Comparison of ENCODE assay signal across 37 cellular contexts in the genomic region with DNA sequence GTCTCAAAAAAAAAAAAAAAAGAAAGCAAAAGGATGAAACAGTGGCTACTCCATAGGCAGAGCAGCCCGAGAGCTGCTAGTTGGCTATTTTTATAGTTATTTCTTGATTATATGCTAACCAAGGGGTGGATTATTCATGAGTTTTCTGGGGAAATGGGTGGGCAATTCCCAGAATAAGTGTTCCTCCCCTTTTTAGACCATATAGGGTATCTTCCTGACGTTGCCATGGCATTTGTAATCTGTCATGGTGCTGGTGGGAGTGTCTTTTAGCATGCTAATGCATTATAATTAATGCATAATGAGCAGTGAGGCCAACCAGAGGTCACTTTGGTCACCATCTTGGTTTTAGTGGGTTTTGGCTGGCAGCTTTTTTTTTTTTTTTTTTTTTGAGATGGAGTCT. TPM values are rescaled to one million over a fixed set of nuclear protein-coding genes. Genes with fewer than 3 reads are reported as not detected.
"Had no signal": no experiment of that assay in that cellular context is flagged by ENCODE, and none has a peak within 500 bp of the region (broad histone marks: within the 10 kb centered on the region; RNA-seq: fewer than 3 reads in every experiment).

No MANE protein-coding gene starts in this region.

- H3K4me3 ChIP-seq: left ventricle myocardium inferior, lung, neural progenitor cell, right atrium auricular region, right lobe of liver, smooth muscle cell, tibial nerve, uterus had no signal

- H3K9ac ChIP-seq: neural progenitor cell, parathyroid adenoma had no signal

- H3K9me3 Mint-ChIP-seq: naive B cell; natural killer cell; stimulated activated memory B cell treated with anti-CD40 and anti-IgM and Interleukin-4, amounts not matched to agents 10 μg/mL and 1 μg/mL and 100 μg/mL, for 72 hours; stimulated activated naive CD8-positive, alpha-beta T cell treated with anti-CD3 and anti-CD28 coated beads, Interleukin-15, amount 100 ng/mL, for 72 hours had no signal

- DNase-seq: hypothalamus; islet precursor cell; left ventricle myocardium inferior; mesendoderm; naive B cell; natural killer cell; nephron progenitor cell; occipital lobe; right lobe of liver; stimulated activated CD4-positive, alpha-beta T cell treated with anti-CD3 and anti-CD28 coated beads, Interleukin-1b, Interleukin-23, amount 100 ng/mL, for 48 hours; stimulated activated CD4-positive, alpha-beta T cell treated with anti-CD3 and anti-CD28 coated beads, Interleukin-2, amount 100 ng/mL, for 48 hours; stimulated activated CD4-positive, alpha-beta T cell treated with anti-CD3 and anti-CD28 coated beads, Interleukin-4, amount 100 ng/mL, for 4 hours; stimulated activated CD8-positive, alpha-beta memory T cell treated with anti-CD3 and anti-CD28 coated beads, Interleukin-4, amount 100 ng/mL, for 48 hours; stimulated activated naive CD4-positive, alpha-beta T cell treated with Interleukin-2 at 50 U/mL for 16 hours; stimulated activated naive CD8-positive, alpha-beta T cell treated with anti-CD3 and anti-CD28 coated beads, Interleukin-15, amount 100 ng/mL, for 72 hours; substantia nigra; uterus had no signal

- H3K4me3 Mint-ChIP-seq: mesothelial cell of epicardium; naive B cell; natural killer cell; nephron progenitor cell; neural progenitor cell; stimulated activated memory B cell treated with anti-CD40 and anti-IgM and Interleukin-4, amounts not matched to agents 10 μg/mL and 1 μg/mL and 100 μg/mL, for 72 hours; stimulated activated naive CD8-positive, alpha-beta T cell treated with anti-CD3 and anti-CD28 coated beads, Interleukin-15, amount 100 ng/mL, for 72 hours; type B pancreatic cell had no signal

- H3K4me1 Mint-ChIP-seq: mesothelial cell of epicardium, nephron progenitor cell, neural progenitor cell had no signal

- H3K36me3 ChIP-seq: left ventricle myocardium inferior, neural progenitor cell, neutrophil, right atrium auricular region, right lobe of liver, tibial nerve, uterus had no signal

- H3K79me2 ChIP-seq: parathyroid adenoma had no signal

- H3K4me2 ChIP-seq: neural progenitor cell, smooth muscle cell had no signal

- H3K27me3 Mint-ChIP-seq: stimulated activated naive CD8-positive, alpha-beta T cell treated with anti-CD3 and anti-CD28 coated beads, Interleukin-15, amount 100 ng/mL, for 72 hours; type B pancreatic cell had no signal

- H3K27ac ChIP-seq: left ventricle myocardium inferior, neural progenitor cell, neutrophil, parathyroid adenoma, right atrium auricular region, right lobe of liver, tibial nerve, uterus had no signal

- H3K36me3 Mint-ChIP-seq: naive B cell; natural killer cell; neural progenitor cell; stimulated activated memory B cell treated with anti-CD40 and anti-IgM and Interleukin-4, amounts not matched to agents 10 μg/mL and 1 μg/mL and 100 μg/mL, for 72 hours; type B pancreatic cell had no signal

- ATAC-seq: natural killer cell; right lobe of liver; stimulated activated memory B cell treated with anti-CD40 and anti-IgM and Interleukin-4, amounts not matched to agents 10 μg/mL and 1 μg/mL and 100 μg/mL, for 72 hours; stimulated activated naive CD8-positive, alpha-beta T cell treated with anti-CD3 and anti-CD28 coated beads, Interleukin-15, amount 100 ng/mL, for 72 hours had no signal

- H3K27ac Mint-ChIP-seq: mesothelial cell of epicardium; naive B cell; natural killer cell; nephron progenitor cell; neural progenitor cell; stimulated activated memory B cell treated with anti-CD40 and anti-IgM and Interleukin-4, amounts not matched to agents 10 μg/mL and 1 μg/mL and 100 μg/mL, for 72 hours; stimulated activated naive CD8-positive, alpha-beta T cell treated with anti-CD3 and anti-CD28 coated beads, Interleukin-15, amount 100 ng/mL, for 72 hours; type B pancreatic cell had no signal

- H2AFZ ChIP-seq: neural progenitor cell, parathyroid adenoma had no signal

- H3K9me3 ChIP-seq: left ventricle myocardium inferior, neutrophil, right atrium auricular region, right lobe of liver, tibial nerve, uterus had no signal

- H3K4me1 ChIP-seq: neural progenitor cell, uterus had no signal

- H3K27me3 ChIP-seq: neural progenitor cell, neutrophil, right atrium auricular region, right lobe of liver, tibial nerve, uterus had no signal

RNA-seq across cellular contexts. Expression of gene OR10H1, which starts 25.4 kb away (rescaled TPM):
- total RNA-seq: kidney epithelial cell, left ventricle myocardium inferior, lung, mononuclear cell, occipital lobe, osteocyte, pulmonary artery endothelial cell, right atrium auricular region, right lobe of liver, skeletal muscle tissue, smooth muscle cell, temporal lobe, tibial nerve, uterus had no signal

RNA-seq across cellular contexts. Expression of gene OR10H5, which starts 53.4 kb away (rescaled TPM):
- total RNA-seq: kidney epithelial cell, left ventricle myocardium inferior, lower leg skin, lung, mesothelial cell of epicardium, natural killer cell, occipital lobe, osteocyte, posterior vena cava, pulmonary artery endothelial cell, renal cortical epithelial cell, right atrium auricular region, right lobe of liver, skeletal muscle tissue, smooth muscle cell, temporal lobe, tibial nerve, ureter, uterus had no signal

RNA-seq across cellular contexts. Expression of gene CYP4F2, which starts 57.0 kb away (rescaled TPM):
- total RNA-seq: kidney epithelial cell, left ventricle myocardium inferior, mesothelial cell of epicardium, mononuclear cell, occipital lobe, osteocyte, posterior vena cava, pulmonary artery endothelial cell, right atrium auricular region, skeletal muscle tissue, smooth muscle cell, temporal lobe, tibial nerve had no signal
